Comparison of ENCODE assay signal across 20 cellular contexts in genomic region chr14:55139152-55139551, GRCh38. TPM values are rescaled to one million over a fixed set of nuclear protein-coding genes. Genes with fewer than 3 reads are reported as not detected.
DNase-seq lines count a peak whose midpoint lies in the region; ATAC-seq and TF ChIP-seq lines count a peak whose summit lies in the region.
"Had no signal": no experiment of that assay in that cellular context is flagged by ENCODE, and none has a peak within 500 bp of the region (broad histone marks: within the 10 kb centered on the region; RNA-seq: fewer than 3 reads in every experiment).

No MANE protein-coding gene starts in this region.

- no peak for ATAC-seq in heart left ventricle
- ATAC-seq in T-helper 17 cell: no peak
- no peak for ATAC-seq in GM21423 (IDR thresholded peaks at IDR 0.05; ENCODE audit: unreplicated experiment)

- H3K79me1 ChIP-seq in mesenchymal stem cell (replicated peaks; ENCODE audit: low read length, poor library complexity, severe bottlenecking) (peaks cover 26% of the 10 kb centered on the region), trophoblast cell (ENCODE audit: low read length) (peaks cover 2% of the 10 kb centered on the region)

- H3K27ac Mint-ChIP-seq in T-helper 17 cell (peak overlapping the region; percentile 8), type B pancreatic cell (peak overlapping the region; percentile 9)
- H3K27ac Mint-ChIP-seq: H9, IgD-negative memory B cell had no signal

- H3K9me3 ChIP-seq in left ventricle myocardium inferior (replicated peaks): no peaks in the 10 kb centered on the region
- H3K9me3 ChIP-seq in heart left ventricle: no peaks in the 10 kb centered on the region
- H3K9me3 ChIP-seq in T-helper 17 cell (ENCODE audit: control insufficient read depth, low read length, poor library complexity, severe bottlenecking): no peaks in the 10 kb centered on the region
- H3K9me3 ChIP-seq in mesenchymal stem cell (ENCODE audit: control insufficient read depth, low read length): no peaks in the 10 kb centered on the region
- H3K9me3 ChIP-seq in trophoblast cell (ENCODE audit: insufficient read depth, low read depth, low read length): no peaks in the 10 kb centered on the region

- no peak overlapping the region for H2BK5ac ChIP-seq in mesenchymal stem cell (ENCODE audit: low read depth, low read length, poor library complexity, severe bottlenecking)
- no peak overlapping the region for H2BK5ac ChIP-seq in trophoblast cell (ENCODE audit: low read depth, low read length, poor library complexity)

- TF ChIP-seq CTCF in left ventricle myocardium inferior (IDR thresholded peaks at IDR 0.05; ENCODE audit: borderline replicate concordance) (no peak), heart left ventricle (IDR thresholded peaks at IDR 0.05) (no peak), type B pancreatic cell (conservative IDR thresholded peaks at IDR 0.05) (no peak)

- peak overlapping the region in 1 of 2 experiments; percentile 2 for H3K18ac ChIP-seq in mesenchymal stem cell (ENCODE audit: low read depth in 1 of 2, low read length in 2 of 2)
- H3K18ac ChIP-seq in trophoblast cell (ENCODE audit: low read length): no peak overlapping the region

- H4K8ac ChIP-seq in mesenchymal stem cell (ENCODE audit: low read length) (no peak overlapping the region), trophoblast cell (ENCODE audit: low read depth, low read length) (no peak overlapping the region)

- no peak overlapping the region for H4K91ac ChIP-seq in mesenchymal stem cell (ENCODE audit: low read length)
- no peak overlapping the region for H4K91ac ChIP-seq in trophoblast cell (ENCODE audit: low read depth, low read length)

- H3K9me3 Mint-ChIP-seq in type B pancreatic cell: no peaks in the 10 kb centered on the region
- H3K9me3 Mint-ChIP-seq: H9 had no signal

- H3K27me3 ChIP-seq in left ventricle myocardium inferior (ENCODE audit: low read depth): no peaks in the 10 kb centered on the region
- H3K27me3 ChIP-seq in heart left ventricle: no peaks in the 10 kb centered on the region
- H3K27me3 ChIP-seq in mesenchymal stem cell (ENCODE audit: control insufficient read depth in 1 of 2, insufficient read depth in 1 of 2, low read length in 2 of 2): no peaks in the 10 kb centered on the region
- no peaks in the 10 kb centered on the region for H3K27me3 ChIP-seq in trophoblast cell (ENCODE audit: insufficient read depth, low read length)

- H3K4me2 ChIP-seq in mesenchymal stem cell (ENCODE audit: low read length, poor library complexity, severe bottlenecking) (no peak overlapping the region), trophoblast cell (ENCODE audit: low read length) (no peak overlapping the region)

- TF ChIP-seq POLR2A in heart left ventricle (IDR thresholded peaks at IDR 0.05): no peak

- H3K4me3 ChIP-seq in left ventricle myocardium inferior: no peak overlapping the region
- H3K4me3 ChIP-seq in heart left ventricle: no peak overlapping the region
- H3K4me3 ChIP-seq in mesenchymal stem cell (ENCODE audit: insufficient read depth in 1 of 2, low read depth in 1 of 2, low read length in 2 of 2): no peak overlapping the region
- no peak overlapping the region for H3K4me3 ChIP-seq in trophoblast cell (ENCODE audit: low read depth, low read length)

- H3K14ac ChIP-seq in mesenchymal stem cell (ENCODE audit: low read length in 2 of 2): no peak overlapping the region
- H3K14ac ChIP-seq in trophoblast cell (ENCODE audit: low read length): no peak overlapping the region

- H2BK15ac ChIP-seq in mesenchymal stem cell (ENCODE audit: low read depth, poor library complexity, severe bottlenecking): no peak overlapping the region

- no peak overlapping the region for H3K4ac ChIP-seq in mesenchymal stem cell (ENCODE audit: low read depth in 1 of 2, low read length in 2 of 2)
- H3K4ac ChIP-seq in trophoblast cell (ENCODE audit: low read depth, low read length): no peak overlapping the region

- H2AFZ ChIP-seq in mesenchymal stem cell (ENCODE audit: low read depth, low read length): no peak overlapping the region
- no peak overlapping the region for H2AFZ ChIP-seq in trophoblast cell (ENCODE audit: insufficient read depth, low read length, poor library complexity)

- H3K4me1 Mint-ChIP-seq in T-helper 17 cell: peaks cover 10% of the 10 kb centered on the region
- H3K4me1 Mint-ChIP-seq in type B pancreatic cell (ENCODE audit: unreplicated experiment): peaks cover 11% of the 10 kb centered on the region
- H3K4me1 Mint-ChIP-seq: H9, IgD-negative memory B cell had no signal

- H3K36me3 ChIP-seq in left ventricle myocardium inferior (peaks cover 64% of the 10 kb centered on the region), heart left ventricle (peaks cover 0 to 75% (median 62%) of the 10 kb centered on the region in 9 donors), mesenchymal stem cell (ENCODE audit: control insufficient read depth in 1 of 2, insufficient read depth in 2 of 2, low read depth in 1 of 2, low read length in 2 of 2) (peaks cover 16 to 87% of the 10 kb centered on the region in 2 experiments), trophoblast cell (ENCODE audit: control insufficient read depth in 1 of 2, insufficient read depth in 2 of 2, low read length in 2 of 2) (peaks cover 16 to 28% of the 10 kb centered on the region in 2 experiments)

- H3K27me3 Mint-ChIP-seq in T-helper 17 cell (no peaks in the 10 kb centered on the region), type B pancreatic cell (no peaks in the 10 kb centered on the region)
- H3K27me3 Mint-ChIP-seq: IgD-negative memory B cell had no signal

- H4K12ac ChIP-seq in trophoblast cell (ENCODE audit: low read depth, low read length): no peak overlapping the region

- no peak for DNase-seq in left ventricle myocardium inferior
- DNase-seq in heart left ventricle: no peak
- no peak for DNase-seq in T-helper 17 cell
- no peak for DNase-seq in mesenchymal stem cell
- no peak for DNase-seq in type B pancreatic cell (ENCODE audit: extremely low spot score, unreplicated experiment)
- DNase-seq in activated effector memory CD4-positive, alpha-beta T cell treated with Interleukin-2 at 50 U/mL for 16 hours: no peak
- DNase-seq in trophoblast cell: no peak
- DNase-seq: C1 segment of cervical spinal cord; COR-L47; H9; Kasumi-1; NCI-H1105 treated with DMSO at 0.1 percent for 48 hours; NCI-H187; NCI-H446; NK-92 treated with Interleukin-12 subunit alpha and Interleukin-12 subunit beta, amount 100 ng/mL, for 24 hours; RPMI8226; SIG-M5 had no signal

- H3K79me2 ChIP-seq in trophoblast cell (ENCODE audit: control insufficient read depth, insufficient read depth, low read length, poor library complexity): no peaks in the 10 kb centered on the region

- no peak overlapping the region for H3K23ac ChIP-seq in mesenchymal stem cell (ENCODE audit: low read length in 2 of 2)
- H3K23ac ChIP-seq in trophoblast cell (ENCODE audit: low read length): no peak overlapping the region

- peak overlapping the region; percentile 86 for H3K27ac ChIP-seq in left ventricle myocardium inferior (replicated peaks)
- peak overlapping the region in 3 of 12 donors; percentile 2 to 49 (median 17) for H3K27ac ChIP-seq in heart left ventricle
- no peak overlapping the region for H3K27ac ChIP-seq in mesenchymal stem cell (ENCODE audit: low read length, poor library complexity, severe bottlenecking)
- no peak overlapping the region for H3K27ac ChIP-seq in trophoblast cell (ENCODE audit: low read depth, low read length)

- H2BK12ac ChIP-seq in mesenchymal stem cell (ENCODE audit: low read length in 2 of 2) (no peak overlapping the region), trophoblast cell (ENCODE audit: low read length) (no peak overlapping the region)

- intact Hi-C loops in left ventricle myocardium inferior (cut with micrococcal nuclease): no loop called here
- intact Hi-C loops in heart left ventricle (cut with DNase I): loop anchor here in 4 of 10 donors (5.0 kb wide), 2 partner anchors 47 to 87 kb away; partner anchors contain the start of gene MAPK1IP1L (in 1 of the 4)

- H3K4me3 Mint-ChIP-seq in T-helper 17 cell: no peak overlapping the region
- H3K4me3 Mint-ChIP-seq in type B pancreatic cell: no peak overlapping the region
- H3K4me3 Mint-ChIP-seq: H9, IgD-negative memory B cell had no signal

- H2BK120ac ChIP-seq in mesenchymal stem cell (ENCODE audit: low read depth, low read length) (no peak overlapping the region), trophoblast cell (ENCODE audit: insufficient read depth, low read length, poor library complexity) (no peak overlapping the region)

- H3K4me1 ChIP-seq in left ventricle myocardium inferior (peaks cover 59% of the 10 kb centered on the region), heart left ventricle (peaks cover 0 to 53% (median 43%) of the 10 kb centered on the region in 12 donors), mesenchymal stem cell (ENCODE audit: control insufficient read depth, insufficient read depth, low read depth, low read length) (peaks cover 4% of the 10 kb centered on the region), trophoblast cell (ENCODE audit: control insufficient read depth in 1 of 2, insufficient read depth in 2 of 2, low read length in 2 of 2) (peaks cover 3 to 9% of the 10 kb centered on the region in 2 experiments)

- H2AK5ac ChIP-seq in mesenchymal stem cell (ENCODE audit: low read length, severe bottlenecking): no peak overlapping the region
- no peak overlapping the region for H2AK5ac ChIP-seq in trophoblast cell (ENCODE audit: low read length)

- peak overlapping the region; percentile 84 for H3K9ac ChIP-seq in mesenchymal stem cell (ENCODE audit: low read length)
- H3K9ac ChIP-seq in trophoblast cell (ENCODE audit: low read length): no peak overlapping the region

- H3K36me3 Mint-ChIP-seq in T-helper 17 cell (ENCODE audit: low read depth) (peaks cover 5% of the 10 kb centered on the region), type B pancreatic cell (peaks cover 45% of the 10 kb centered on the region)
- H3K36me3 Mint-ChIP-seq: IgD-negative memory B cell had no signal

RNA-seq across cellular contexts. Expression of gene LGALS3, which starts 10.1 kb away (rescaled TPM):
- total RNA-seq in left ventricle myocardium inferior (194 TPM), heart left ventricle (100 to 1,000 TPM; 143 to 372 (median 197) TPM), T-helper 17 cell (10 to 100 TPM; 38.7 to 49.8 TPM), type B pancreatic cell (ENCODE audit: low replicate concordance) (120 and 497 TPM in 2 replicates)
- 100 to 1,000 TPM; 272 to 311 TPM for polyA plus RNA-seq in heart left ventricle
- polyA plus RNA-seq in mesenchymal stem cell (2013, experiment 1 of 2): 172 TPM
- 175 TPM for polyA plus RNA-seq in mesenchymal stem cell (2013, experiment 2 of 2)
- polyA plus RNA-seq in trophoblast cell (2013): 107 and 114 TPM in 2 replicates
- total RNA-seq: OCI-LY7 had no signal

RNA-seq across cellular contexts. Expression of gene DLGAP5, which starts 52.2 kb away (rescaled TPM):
- total RNA-seq in left ventricle myocardium inferior: 0.14 TPM
- 10 to 100 TPM in 1 of 9 donors, under 1 TPM in 6, not detected in 2; 0.12 to 11.1 (median 0.65) TPM for total RNA-seq in heart left ventricle
- under 1 TPM in 1 of 2 donors, not detected in 1; 0.12 TPM for polyA plus RNA-seq in heart left ventricle
- under 1 TPM in 1 of 2 donors, not detected in 1; 0.12 TPM for total RNA-seq in T-helper 17 cell
- polyA plus RNA-seq in mesenchymal stem cell (2013, experiment 1 of 2): 5.8 TPM
- polyA plus RNA-seq in mesenchymal stem cell (2013, experiment 2 of 2): 5.8 TPM
- 18.8 and 58.8 TPM in 2 replicates for total RNA-seq in type B pancreatic cell (ENCODE audit: low replicate concordance)
- polyA plus RNA-seq in trophoblast cell (2013): 39.9 and 44.8 TPM in 2 replicates
- polyA plus RNA-seq: IgD-negative memory B cell had no signal
